In genomic region chr9:109314011-109314531, GRCh38 we compare ENCODE assay signal across 2 cellular contexts.
A peak's percentile ranks its signal among the peaks of the same experiment; 100 is the strongest.
TF ChIP-seq lines count a peak whose summit lies in the region.

No MANE protein-coding gene starts in this region.

TF ChIP-seq in GM23338, 12 proteins besides CTCF, POLR2A, EP300 and RAD21:
- TF ChIP-seq CREB1 (CRISPR knock-in tag; IDR thresholded peaks at IDR 0.05; ENCODE audit: low read depth) = no peak
- no peak for TF ChIP-seq ZNF114 (CRISPR knock-in tag; IDR thresholded peaks at IDR 0.05)
- no peak for TF ChIP-seq NANOG (IDR thresholded peaks at IDR 0.05; ENCODE audit: borderline replicate concordance)
- no peak for TF ChIP-seq EZH2phosphoT487 (IDR thresholded peaks at IDR 0.05; ENCODE audit: unreplicated experiment)
- TF ChIP-seq, protein P1, sequence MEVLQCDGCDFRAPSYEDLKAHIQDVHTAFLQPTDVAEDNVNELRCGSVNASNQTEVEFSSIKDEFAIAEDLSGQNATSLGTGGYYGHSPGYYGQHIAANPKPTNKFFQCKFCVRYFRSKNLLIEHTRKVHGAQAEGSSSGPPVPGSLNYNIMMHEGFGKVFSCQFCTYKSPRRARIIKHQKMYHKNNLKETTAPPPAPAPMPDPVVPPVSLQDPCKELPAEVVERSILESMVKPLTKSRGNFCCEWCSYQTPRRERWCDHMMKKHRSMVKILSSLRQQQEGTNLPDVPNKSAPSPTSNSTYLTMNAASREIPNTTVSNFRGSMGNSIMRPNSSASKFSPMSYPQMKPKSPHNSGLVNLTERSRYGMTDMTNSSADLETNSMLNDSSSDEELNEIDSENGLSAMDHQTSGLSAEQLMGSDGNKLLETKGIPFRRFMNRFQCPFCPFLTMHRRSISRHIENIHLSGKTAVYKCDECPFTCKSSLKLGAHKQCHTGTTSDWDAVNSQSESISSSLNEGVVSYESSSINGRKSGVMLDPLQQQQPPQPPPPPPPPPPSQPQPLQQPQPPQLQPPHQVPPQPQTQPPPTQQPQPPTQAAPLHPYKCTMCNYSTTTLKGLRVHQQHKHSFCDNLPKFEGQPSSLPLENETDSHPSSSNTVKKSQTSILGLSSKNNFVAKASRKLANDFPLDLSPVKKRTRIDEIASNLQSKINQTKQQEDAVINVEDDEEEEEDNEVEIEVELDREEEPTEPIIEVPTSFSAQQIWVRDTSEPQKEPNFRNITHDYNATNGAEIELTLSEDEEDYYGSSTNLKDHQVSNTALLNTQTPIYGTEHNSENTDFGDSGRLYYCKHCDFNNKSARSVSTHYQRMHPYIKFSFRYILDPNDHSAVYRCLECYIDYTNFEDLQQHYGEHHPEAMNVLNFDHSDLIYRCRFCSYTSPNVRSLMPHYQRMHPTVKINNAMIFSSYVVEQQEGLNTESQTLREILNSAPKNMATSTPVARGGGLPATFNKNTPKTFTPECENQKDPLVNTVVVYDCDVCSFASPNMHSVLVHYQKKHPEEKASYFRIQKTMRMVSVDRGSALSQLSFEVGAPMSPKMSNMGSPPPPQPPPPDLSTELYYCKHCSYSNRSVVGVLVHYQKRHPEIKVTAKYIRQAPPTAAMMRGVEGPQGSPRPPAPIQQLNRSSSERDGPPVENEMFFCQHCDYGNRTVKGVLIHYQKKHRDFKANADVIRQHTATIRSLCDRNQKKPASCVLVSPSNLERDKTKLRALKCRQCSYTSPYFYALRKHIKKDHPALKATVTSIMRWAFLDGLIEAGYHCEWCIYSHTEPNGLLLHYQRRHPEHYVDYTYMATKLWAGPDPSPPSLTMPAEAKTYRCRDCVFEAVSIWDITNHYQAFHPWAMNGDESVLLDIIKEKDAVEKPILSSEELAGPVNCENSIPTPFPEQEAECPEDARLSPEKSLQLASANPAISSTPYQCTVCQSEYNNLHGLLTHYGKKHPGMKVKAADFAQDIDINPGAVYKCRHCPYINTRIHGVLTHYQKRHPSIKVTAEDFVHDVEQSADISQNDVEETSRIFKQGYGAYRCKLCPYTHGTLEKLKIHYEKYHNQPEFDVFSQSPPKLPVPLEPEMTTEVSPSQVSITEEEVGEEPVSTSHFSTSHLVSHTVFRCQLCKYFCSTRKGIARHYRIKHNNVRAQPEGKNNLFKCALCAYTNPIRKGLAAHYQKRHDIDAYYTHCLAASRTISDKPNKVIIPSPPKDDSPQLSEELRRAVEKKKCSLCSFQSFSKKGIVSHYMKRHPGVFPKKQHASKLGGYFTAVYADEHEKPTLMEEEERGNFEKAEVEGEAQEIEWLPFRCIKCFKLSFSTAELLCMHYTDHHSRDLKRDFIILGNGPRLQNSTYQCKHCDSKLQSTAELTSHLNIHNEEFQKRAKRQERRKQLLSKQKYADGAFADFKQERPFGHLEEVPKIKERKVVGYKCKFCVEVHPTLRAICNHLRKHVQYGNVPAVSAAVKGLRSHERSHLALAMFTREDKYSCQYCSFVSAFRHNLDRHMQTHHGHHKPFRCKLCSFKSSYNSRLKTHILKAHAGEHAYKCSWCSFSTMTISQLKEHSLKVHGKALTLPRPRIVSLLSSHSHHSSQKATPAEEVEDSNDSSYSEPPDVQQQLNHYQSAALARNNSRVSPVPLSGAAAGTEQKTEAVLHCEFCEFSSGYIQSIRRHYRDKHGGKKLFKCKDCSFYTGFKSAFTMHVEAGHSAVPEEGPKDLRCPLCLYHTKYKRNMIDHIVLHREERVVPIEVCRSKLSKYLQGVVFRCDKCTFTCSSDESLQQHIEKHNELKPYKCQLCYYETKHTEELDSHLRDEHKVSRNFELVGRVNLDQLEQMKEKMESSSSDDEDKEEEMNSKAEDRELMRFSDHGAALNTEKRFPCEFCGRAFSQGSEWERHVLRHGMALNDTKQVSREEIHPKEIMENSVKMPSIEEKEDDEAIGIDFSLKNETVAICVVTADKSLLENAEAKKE (CRISPR knock-in tag; IDR thresholded peaks at IDR 0.05) = no peak
- no peak for TF ChIP-seq EZH2 (IDR thresholded peaks at IDR 0.05; ENCODE audit: low read depth, unreplicated experiment)

TF ChIP-seq in H1, 55 proteins besides CTCF, POLR2A, EP300 and RAD21:
- TF ChIP-seq NRF1 (IDR thresholded peaks at IDR 0.05; ENCODE audit: low read depth, low read length) (no peak), MAX (IDR thresholded peaks at IDR 0.05) (peak; percentile 28; the same call in 1 of the 2 replicates)
TF ChIP-seq in H1: peak in this region for 1.
